Comparison of ENCODE assay signal across 10 cellular contexts in the genomic region with DNA sequence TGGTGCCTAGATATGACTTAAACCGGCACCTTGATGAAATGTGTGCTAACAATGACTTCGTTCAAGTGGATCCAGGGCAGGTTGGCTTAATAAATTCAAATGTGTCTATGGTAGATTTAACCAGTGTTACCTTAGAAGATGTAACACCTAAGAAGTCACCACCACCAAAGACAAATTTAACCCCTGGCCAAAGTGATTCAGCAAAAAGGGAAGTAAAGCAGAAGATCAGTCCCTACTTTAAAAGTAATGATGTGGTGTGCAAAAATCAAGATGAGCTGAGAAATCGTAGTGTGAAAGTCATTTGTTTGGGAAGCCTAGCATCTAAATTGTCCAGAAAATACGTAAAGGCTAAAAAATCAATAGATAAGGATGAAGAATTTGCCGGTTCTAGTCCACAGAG. TPM values are rescaled to one million over a fixed set of nuclear protein-coding genes. Genes with fewer than 3 reads are reported as not detected.
A peak's percentile ranks its signal among the peaks of the same experiment; 100 is the strongest.
DNase-seq lines count a peak whose midpoint lies in the region; ATAC-seq and TF ChIP-seq lines count a peak whose summit lies in the region.
"Had no signal": no experiment of that assay in that cellular context is flagged by ENCODE, and none has a peak within 500 bp of the region (broad histone marks: within the 10 kb centered on the region; RNA-seq: fewer than 3 reads in every experiment).

No MANE protein-coding gene starts in this region.

- H4K20me1 ChIP-seq in mammary epithelial cell (ENCODE audit: insufficient read depth, low read length), result no peaks in the 10 kb centered on the region

- 94% methylated on average over 5 of the region's 5 CpGs for WGBS in HUES64
- WGBS in mammary epithelial cell (ENCODE audit: low coverage, missing lambda C conversion rate), result 100% methylated on average over 5 of the region's 5 CpGs

- H3K4me1 ChIP-seq in CD4-positive, alpha-beta memory T cell (ENCODE audit: insufficient read depth, low read length), result peaks cover 11% of the 10 kb centered on the region
- no peaks in the 10 kb centered on the region for H3K4me1 ChIP-seq in HUES64 (ENCODE audit: insufficient read depth, low read length)
- H3K4me1 ChIP-seq in mammary epithelial cell (ENCODE audit: insufficient read depth, low read length), result peaks cover 7% of the 10 kb centered on the region
- H3K4me1 ChIP-seq in mucosa of descending colon (ENCODE audit: low read depth), result peaks cover 28% of the 10 kb centered on the region

- no peaks in the 10 kb centered on the region for H3K27me3 Mint-ChIP-seq in CD4-positive, alpha-beta memory T cell
- no peaks in the 10 kb centered on the region for H3K27me3 Mint-ChIP-seq in neural crest cell (ENCODE audit: low read depth)

- peaks cover 4% of the 10 kb centered on the region for H3K36me3 ChIP-seq in CD4-positive, alpha-beta memory T cell (ENCODE audit: insufficient read depth, low read length)
- peaks cover 27% of the 10 kb centered on the region for H3K36me3 ChIP-seq in HUES64 (ENCODE audit: insufficient read depth, low read length)
- peaks cover 5% of the 10 kb centered on the region for H3K36me3 ChIP-seq in mammary epithelial cell (ENCODE audit: insufficient read depth, low read length)
- H3K36me3 ChIP-seq in mucosa of descending colon (ENCODE audit: low read depth), result no peaks in the 10 kb centered on the region

- H3K27ac Mint-ChIP-seq in CD4-positive, alpha-beta memory T cell, result no peak overlapping the region
- no peak overlapping the region for H3K27ac Mint-ChIP-seq in neural crest cell (ENCODE audit: unreplicated experiment)

- peak overlapping the region in 7 of 8 donors; percentile 49 to 93 (median 89) for H3K4me3 Mint-ChIP-seq in CD4-positive, alpha-beta memory T cell
- H3K4me3 Mint-ChIP-seq in neural crest cell, result peak overlapping the region; percentile 83

- TF ChIP-seq CTCF in mammary epithelial cell (conservative IDR thresholded peaks at IDR 0.05 in 1 of 2, IDR thresholded peaks at IDR 0.05 in 1 of 2; ENCODE audit: extremely low read depth in 1 of 2, insufficient read depth in 1 of 2, low read depth in 1 of 2, low read length in 2 of 2) (no peak), neural crest cell (conservative IDR thresholded peaks at IDR 0.05) (no peak), mucosa of descending colon (IDR thresholded peaks at IDR 0.05) (no peak)

- H3K4me2 ChIP-seq in mammary epithelial cell (ENCODE audit: insufficient read depth, low read depth, low read length), result peak overlapping the region; percentile 88

- no peaks in the 10 kb centered on the region for H3K9me3 ChIP-seq in CD4-positive, alpha-beta memory T cell (ENCODE audit: control insufficient read depth in 1 of 2, low read length in 2 of 2)
- no peaks in the 10 kb centered on the region for H3K9me3 ChIP-seq in HUES64 (ENCODE audit: insufficient read depth, low read depth, low read length)
- H3K9me3 ChIP-seq in mammary epithelial cell (replicated peaks; ENCODE audit: insufficient read depth, low read length), result no peaks in the 10 kb centered on the region
- H3K9me3 ChIP-seq in mucosa of descending colon, result no peaks in the 10 kb centered on the region

- intact Hi-C loops in CD4-positive, alpha-beta memory T cell (cut with micrococcal nuclease), result loop anchor here (1.0 kb wide), 1 partner anchor 86 kb away; a partner anchor contains a TSS
- intact Hi-C loops in mammary epithelial cell (cut with micrococcal nuclease) (no loop called here), mucosa of descending colon (cut with DNase I, micrococcal nuclease) (no loop called here)

- H3K9ac ChIP-seq in HUES64 (ENCODE audit: low read depth, low read length), result no peak overlapping the region
- H3K9ac ChIP-seq in mammary epithelial cell (ENCODE audit: insufficient read depth, low read length), result no peak overlapping the region

- no peak overlapping the region for H3K27ac ChIP-seq in CD4-positive, alpha-beta memory T cell (ENCODE audit: low read depth, low read length)
- H3K27ac ChIP-seq in HUES64 (ENCODE audit: low read depth, low read length), result no peak overlapping the region
- H3K27ac ChIP-seq in mammary epithelial cell (ENCODE audit: insufficient read depth, low read depth, low read length), result no peak overlapping the region

- peaks cover 7% of the 10 kb centered on the region for H3K79me2 ChIP-seq in mammary epithelial cell (ENCODE audit: insufficient read depth, low read length)

- POLR2A ChIA-PET in CD4-positive, alpha-beta memory T cell (lab: Charles Lee; ENCODE audit: partially characterized antibody), result no interaction called here

- CTCF ChIA-PET in CD4-positive, alpha-beta memory T cell (lab: Charles Lee; ENCODE audit: partially characterized antibody), result no interaction called here
- CTCF ChIA-PET in mammary epithelial cell (lab: Charles Lee; ENCODE audit: low non-redundant PET), result no interaction called here

- ATAC-seq in HG03521 (IDR thresholded peaks at IDR 0.05; ENCODE audit: unreplicated experiment) (no peak), mucosa of descending colon (no peak), HG02973 (IDR thresholded peaks at IDR 0.05; ENCODE audit: unreplicated experiment) (no peak)

- peak overlapping the region in 1 of 2 donors; percentile 50 for H3K4me3 ChIP-seq in CD4-positive, alpha-beta memory T cell (ENCODE audit: low read length in 2 of 2)
- H3K4me3 ChIP-seq in HUES64 (ENCODE audit: low read length) (peak overlapping the region; percentile 79), mammary epithelial cell (replicated peaks in 1 of 3; ENCODE audit: insufficient read depth in 1 of 3, low read depth in 2 of 3, low read length in 3 of 3) (peak overlapping the region in 2 of 3 experiments; percentile 92 to 94), mucosa of descending colon (no peak overlapping the region)

- in situ Hi-C loops in mammary epithelial cell (cut with MboI; ENCODE audit: low sequenced_read_pairs in 2 of 2), result loop anchor here in 1 of 2 donors (25.0 kb wide), 1 partner anchor 232 kb away; no protein-coding TSS in a partner anchor

- peaks cover 0 to 2% (median 0%) of the 10 kb centered on the region in 8 donors for H3K9me3 Mint-ChIP-seq in CD4-positive, alpha-beta memory T cell
- peaks cover 2% of the 10 kb centered on the region for H3K9me3 Mint-ChIP-seq in neural crest cell

- no TSS peak for BruUV-seq in mammary epithelial cell (replicated peaks; lab: Mats Ljungman, UMichigan)

- H3K36me3 Mint-ChIP-seq in CD4-positive, alpha-beta memory T cell, result peaks cover 13 to 21% of the 10 kb centered on the region in 2 donors
- H3K36me3 Mint-ChIP-seq in neural crest cell (ENCODE audit: low read depth), result no peaks in the 10 kb centered on the region

- dilution Hi-C loops in mammary epithelial cell (cut with HindIII; ENCODE audit: low sequenced_read_pairs), result no loop called here

- no peak for DNase-seq in CD4-positive, alpha-beta memory T cell
- DNase-seq in mammary epithelial cell, result no peak
- no peak for DNase-seq in neural crest cell (ENCODE audit: low read depth, low spot score)
- no peak for DNase-seq in mucosa of descending colon
- no peak for DNase-seq in foreskin melanocyte
- DNase-seq: Kasumi-1, NCI-H748 treated with DMSO at 0.1 percent for 48 hours had no signal

- H2AFZ ChIP-seq in mammary epithelial cell (ENCODE audit: low read depth, low read length), result no peak overlapping the region

- peaks cover 22 to 49% (median 36%) of the 10 kb centered on the region in 4 donors for H3K4me1 Mint-ChIP-seq in CD4-positive, alpha-beta memory T cell
- peaks cover 28% of the 10 kb centered on the region for H3K4me1 Mint-ChIP-seq in neural crest cell

- H3K27me3 ChIP-seq in CD4-positive, alpha-beta memory T cell (ENCODE audit: insufficient read depth, low read length), result no peaks in the 10 kb centered on the region
- H3K27me3 ChIP-seq in HUES64 (ENCODE audit: insufficient read depth, low read length) (no peaks in the 10 kb centered on the region), mammary epithelial cell (ENCODE audit: insufficient read depth, low read length) (no peaks in the 10 kb centered on the region)

RNA-seq across cellular contexts. Expression of a gene that starts 1.1 kb away (rescaled TPM):
- 10 to 100 TPM; 25.9 TPM for total RNA-seq in CD4-positive, alpha-beta memory T cell
- polyA plus RNA-seq in CD4-positive, alpha-beta memory T cell, result 1 to 10 TPM; 7.5 to 7.7 TPM
- polyA plus RNA-seq in HUES64 (2013, experiment 1 of 2), result 15.8 TPM
- polyA plus RNA-seq in HUES64 (2013, experiment 2 of 2), result 15.6 TPM
- total RNA-seq in mammary epithelial cell (10 to 100 TPM; 21.5 to 23.8 TPM), neural crest cell (24.1 and 24.9 TPM in 2 replicates), mucosa of descending colon (10 to 100 TPM; 15.2 to 27.5 (median 20.4) TPM)
- 8.4 TPM for polyA plus RNA-seq in mammary epithelial cell
- 18.0 TPM for polyA minus RNA-seq in mammary epithelial cell
